ENCODE assay signal across 25 cellular contexts in genomic region chr1:33074193-33074945, GRCh38. TPM values are rescaled to one million over a fixed set of nuclear protein-coding genes. Genes with fewer than 3 reads are reported as not detected.
A peak's percentile ranks its signal among the peaks of the same experiment; 100 is the strongest.
DNase-seq lines count a peak whose midpoint lies in the region; ATAC-seq and TF ChIP-seq lines count a peak whose summit lies in the region.
"Had no signal": no experiment of that assay in that cellular context is flagged by ENCODE, and none has a peak within 500 bp of the region (broad histone marks: within the 10 kb centered on the region; RNA-seq: fewer than 3 reads in every experiment).

No MANE protein-coding gene starts in this region.

- no peak for TF ChIP-seq CTCF in brain (conservative IDR thresholded peaks at IDR 0.05)

- H3K9me3 Mint-ChIP-seq in brain = peaks cover 0 to 2% (median 0%) of the 10 kb centered on the region in 5 experiments
- H3K9me3 Mint-ChIP-seq: activated T-helper 2 cell treated with anti-CD3 and anti-CD28 coated beads, Interferon-gamma antibody, Interleukin-2, Interleukin-4, amounts not matched to agents 10 μg/mL and 5 μg/mL and 100 μg/mL, durations not matched to agents 14 hours and 24 hours and 36 hours had no signal

- H3K27me3 Mint-ChIP-seq in brain = peaks cover 12% of the 10 kb centered on the region
- H3K27me3 Mint-ChIP-seq: activated B cell treated with CpG ODN at 0.5 μM for 24 hours; activated naive CD8-positive, alpha-beta T cell; stimulated activated memory B cell treated with anti-CD40 and anti-IgM and Interleukin-4, amounts not matched to agents 10 μg/mL and 1 μg/mL and 100 μg/mL, for 72 hours had no signal

- DNase-seq in RPMI8226 (peak; percentile 42), medulla oblongata (ENCODE audit: extremely low spot score) (peak; percentile 96), sciatic nerve (ENCODE audit: low spot score) (no peak)
- DNase-seq: activated B cell treated with CpG ODN at 0.5 μM for 24 hours; activated CD4-positive, alpha-beta T cell treated with anti-CD3 and anti-CD28 coated beads, Interleukin-2, amount 50 U/mL, for 48 hours; activated CD8-positive, alpha-beta memory T cell treated with anti-CD3 and anti-CD28 coated beads, Interleukin-2, amount 50 U/mL, for 48 hours; CD4-positive, CD25-positive, alpha-beta regulatory T cell; DMS 273 treated with DMSO at 0.1 percent for 48 hours; effector memory CD4-positive, alpha-beta T cell; erythroblast; foreskin fibroblast; NCI-H1092; NCI-H187 treated with DMSO at 0.1 percent for 48 hours; NCI-H345; NCI-H82; retina; stimulated activated CD4-positive, alpha-beta T cell treated with anti-CD3 and anti-CD28 coated beads, Interleukin-4, amount 100 ng/mL, for 1 hour; SW 1271 had no signal

- H3K4me1 Mint-ChIP-seq in brain = peaks cover 9% of the 10 kb centered on the region
- H3K4me1 Mint-ChIP-seq: activated B cell treated with CpG ODN at 0.5 μM for 24 hours; CD4-positive, CD25-positive, alpha-beta regulatory T cell had no signal

- peak; percentile 86 for ATAC-seq in sciatic nerve
- no peak for ATAC-seq in GM18873 (IDR thresholded peaks at IDR 0.05; ENCODE audit: low FRiP score, unreplicated experiment)
- no peak for ATAC-seq in HG02798 (IDR thresholded peaks at IDR 0.05; ENCODE audit: poor library complexity, unreplicated experiment)
- no peak for ATAC-seq in HG02981 (IDR thresholded peaks at IDR 0.05; ENCODE audit: unreplicated experiment)
- ATAC-seq: stimulated activated memory B cell treated with anti-CD40 and anti-IgM and Interleukin-4, amounts not matched to agents 10 μg/mL and 1 μg/mL and 100 μg/mL, for 72 hours had no signal

- H3K27ac Mint-ChIP-seq in brain = peak overlapping the region in 4 of 5 experiments; percentile 26 to 88 (median 65)
- H3K27ac Mint-ChIP-seq: activated B cell treated with CpG ODN at 0.5 μM for 24 hours; activated naive CD8-positive, alpha-beta T cell; activated T-helper 2 cell treated with anti-CD3 and anti-CD28 coated beads, Interferon-gamma antibody, Interleukin-2, Interleukin-4, amounts not matched to agents 10 μg/mL and 5 μg/mL and 100 μg/mL, durations not matched to agents 14 hours and 24 hours and 36 hours; CD4-positive, CD25-positive, alpha-beta regulatory T cell; stimulated activated memory B cell treated with anti-CD40 and anti-IgM and Interleukin-4, amounts not matched to agents 10 μg/mL and 1 μg/mL and 100 μg/mL, for 72 hours had no signal

- intact Hi-C loops in sciatic nerve (cut with DNase I) = no loop called here

- H3K36me3 Mint-ChIP-seq in brain = no peaks in the 10 kb centered on the region
- H3K36me3 Mint-ChIP-seq: stimulated activated memory B cell treated with anti-CD40 and anti-IgM and Interleukin-4, amounts not matched to agents 10 μg/mL and 1 μg/mL and 100 μg/mL, for 72 hours had no signal

- peak overlapping the region in 1 of 5 experiments; percentile 27 for H3K4me3 Mint-ChIP-seq in brain
- H3K4me3 Mint-ChIP-seq: activated B cell treated with CpG ODN at 0.5 μM for 24 hours; activated naive CD8-positive, alpha-beta T cell; CD4-positive, CD25-positive, alpha-beta regulatory T cell; stimulated activated memory B cell treated with anti-CD40 and anti-IgM and Interleukin-4, amounts not matched to agents 10 μg/mL and 1 μg/mL and 100 μg/mL, for 72 hours had no signal

RNA-seq across cellular contexts. Expression of gene AZIN2, which starts 6.6 kb away (rescaled TPM):
- polyA plus RNA-seq in brain (ENCODE audit: insufficient read depth, low read depth, low replicate concordance) = 24.2 TPM
- total RNA-seq in sciatic nerve = 12.4 TPM

RNA-seq across cellular contexts. Expression of gene AK2, which starts 37.7 kb away (rescaled TPM):
- polyA plus RNA-seq in brain (ENCODE audit: insufficient read depth, low read depth, low replicate concordance) = 166 TPM
- total RNA-seq in sciatic nerve = 111 TPM
